Comparison of ENCODE assay signal across 34 cellular contexts in the genomic region with DNA sequence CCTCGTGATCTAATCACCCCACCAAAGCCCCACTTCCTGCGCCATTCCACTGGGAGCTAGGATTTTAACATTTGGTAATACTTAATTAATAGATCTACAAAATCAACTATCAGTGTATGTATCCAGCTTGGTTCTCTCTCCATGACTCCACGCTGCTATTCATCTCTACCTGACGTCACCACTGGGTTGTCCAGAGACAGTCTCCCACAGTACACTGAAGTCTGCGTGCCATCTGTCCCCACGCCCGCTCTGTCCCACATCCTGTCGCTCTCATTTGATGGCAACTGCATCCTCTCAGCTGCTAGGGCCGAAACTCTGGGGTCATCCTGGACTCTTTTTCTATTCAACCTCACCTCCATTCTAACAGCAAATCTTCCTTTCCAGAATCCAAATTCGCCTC.
"Had no signal": no experiment of that assay in that cellular context is flagged by ENCODE, and none has a peak within 500 bp of the region (broad histone marks: within the 10 kb centered on the region; RNA-seq: fewer than 3 reads in every experiment).

No MANE protein-coding gene starts in this region.

- H3K27me3 Mint-ChIP-seq: activated CD4-positive, alpha-beta memory T cell treated with anti-CD3 and anti-CD28 coated beads for 36 hours; activated CD4-positive, alpha-beta T cell treated with anti-CD3 and anti-CD28 coated beads for 36 hours; activated CD4-positive, alpha-beta T cell treated with anti-CD3 and anti-CD28 coated beads, Interleukin-2, amount 10 ng/mL, durations not matched to agents 24 days and 14 days; activated CD8-positive, alpha-beta memory T cell treated with anti-CD3 and anti-CD28 coated beads, Interleukin-2, amount 10 ng/mL, durations not matched to agents 7 days and 5 days; activated naive CD8-positive, alpha-beta T cell; central memory CD8-positive, alpha-beta T cell; effector memory CD8-positive, alpha-beta T cell; T-helper 17 cell had no signal

- ATAC-seq: activated CD4-positive, alpha-beta T cell treated with anti-CD3 and anti-CD28 coated beads for 36 hours; activated CD8-positive, alpha-beta memory T cell treated with anti-CD3 and anti-CD28 coated beads, Interleukin-2, amount 10 ng/mL, durations not matched to agents 7 days and 5 days; activated CD8-positive, alpha-beta T cell treated with anti-CD3 and anti-CD28 coated beads, Interleukin-2, amount 10 ng/mL, durations not matched to agents 7 days and 5 days; effector memory CD8-positive, alpha-beta T cell; foreskin keratinocyte; gastrocnemius medialis; T-helper 17 cell had no signal

- FAIRE-seq: astrocyte, bronchial epithelial cell had no signal

- H3K27ac ChIP-seq: brain microvascular endothelial cell, coronary artery, esophagus muscularis mucosa, foreskin keratinocyte, gastrocnemius medialis had no signal

- H3K4me3 ChIP-seq: coronary artery, esophagus muscularis mucosa, gastrocnemius medialis had no signal

- H3K27me3 ChIP-seq: brain microvascular endothelial cell, esophagus muscularis mucosa, foreskin keratinocyte, gastrocnemius medialis had no signal

- H3K4me1 Mint-ChIP-seq: activated CD4-positive, alpha-beta T cell treated with anti-CD3 and anti-CD28 coated beads for 36 hours; activated CD8-positive, alpha-beta memory T cell treated with anti-CD3 and anti-CD28 coated beads, Interleukin-2, amount 10 ng/mL, durations not matched to agents 7 days and 5 days; central memory CD8-positive, alpha-beta T cell had no signal

- H3K36me3 ChIP-seq: brain microvascular endothelial cell, gastrocnemius medialis had no signal

- H3K9me3 ChIP-seq: gastrocnemius medialis had no signal

- DNase-seq: activated CD4-positive, alpha-beta memory T cell treated with anti-CD3 and anti-CD28 coated beads for 36 hours; activated CD4-positive, alpha-beta T cell treated with anti-CD3 and anti-CD28 coated beads for 36 hours; activated CD4-positive, alpha-beta T cell treated with anti-CD3 and anti-CD28 coated beads, Interleukin-2, amount 10 ng/mL, durations not matched to agents 24 days and 14 days; activated CD4-positive, CD25-positive, alpha-beta regulatory T cell; activated CD4-positive, CD25-positive, alpha-beta regulatory T cell treated with anti-CD3 and anti-CD28 coated beads, Interleukin-2, amount 50 U/mL, for 72 hours; activated CD8-positive, alpha-beta memory T cell treated with anti-CD3 and anti-CD28 coated beads, Interleukin-2, amount 10 ng/mL, durations not matched to agents 7 days and 5 days; activated CD8-positive, alpha-beta memory T cell treated with anti-CD3 and anti-CD28 coated beads, Interleukin-2, amount 50 U/mL, for 4 hours; activated CD8-positive, alpha-beta T cell treated with anti-CD3 and anti-CD28 coated beads, Interleukin-2, amount 10 ng/mL, durations not matched to agents 7 days and 5 days; activated gamma-delta T cell; activated naive CD4-positive, alpha-beta T cell; activated naive CD4-positive, alpha-beta T cell treated with anti-CD3 and anti-CD28 coated beads, Interleukin-2, amount 50 U/mL, for 16 hours; activated T-cell treated with anti-CD3 and anti-CD28 coated beads, Interleukin-2, amount 50 U/mL, for 1 hour; amniotic stem cell; anterior cingulate cortex; brain microvascular endothelial cell; dermis blood vessel endothelial cell; effector CD4-positive, alpha-beta T cell; effector memory CD8-positive, alpha-beta T cell; erythroblast; foreskin keratinocyte; gastrocnemius medialis; glutamatergic neuron; SW 1271; T-helper 1 cell; T-helper 17 cell had no signal

- H3K27ac Mint-ChIP-seq: activated CD4-positive, alpha-beta memory T cell treated with anti-CD3 and anti-CD28 coated beads for 36 hours; activated CD4-positive, alpha-beta T cell treated with anti-CD3 and anti-CD28 coated beads for 36 hours; activated CD4-positive, alpha-beta T cell treated with anti-CD3 and anti-CD28 coated beads, Interleukin-2, amount 10 ng/mL, durations not matched to agents 24 days and 14 days; activated CD8-positive, alpha-beta memory T cell treated with anti-CD3 and anti-CD28 coated beads, Interleukin-2, amount 10 ng/mL, durations not matched to agents 7 days and 5 days; activated CD8-positive, alpha-beta T cell treated with anti-CD3 and anti-CD28 coated beads, Interleukin-2, amount 10 ng/mL, durations not matched to agents 7 days and 5 days; activated naive CD8-positive, alpha-beta T cell; activated T-helper 1 cell treated with anti-CD3 and anti-CD28 coated beads, Interleukin-12 subunit alpha, Interleukin-12 subunit beta, Interleukin-2, Interleukin-4 antibody, amounts not matched to agents 30 ng/mL and 10 ng/mL and 1 ng/mL, durations not matched to agents 14 hours and 24 hours and 36 hours; activated T-helper 2 cell treated with anti-CD3 and anti-CD28 coated beads, Interferon-gamma antibody, Interleukin-2, Interleukin-4, amounts not matched to agents 10 μg/mL and 5 μg/mL and 100 μg/mL, durations not matched to agents 14 hours and 24 hours and 36 hours; effector memory CD8-positive, alpha-beta T cell; T-helper 2 cell treated with Interferon-gamma antibody and Interleukin-4, amounts not matched to agents 5 μg/mL and 100 μg/mL, for 36 hours had no signal

- H3K9me3 Mint-ChIP-seq: activated CD4-positive, alpha-beta T cell treated with anti-CD3 and anti-CD28 coated beads, Interleukin-2, amount 10 ng/mL, durations not matched to agents 24 days and 14 days; activated T-helper 1 cell treated with anti-CD3 and anti-CD28 coated beads, Interleukin-12 subunit alpha, Interleukin-12 subunit beta, Interleukin-2, Interleukin-4 antibody, amounts not matched to agents 30 ng/mL and 10 ng/mL and 1 ng/mL, durations not matched to agents 14 hours and 24 hours and 36 hours; activated T-helper 2 cell treated with anti-CD3 and anti-CD28 coated beads, Interferon-gamma antibody, Interleukin-2, Interleukin-4, amounts not matched to agents 10 μg/mL and 5 μg/mL and 100 μg/mL, durations not matched to agents 14 hours and 24 hours and 36 hours; central memory CD8-positive, alpha-beta T cell; effector memory CD8-positive, alpha-beta T cell had no signal

- H3K4me1 ChIP-seq: esophagus muscularis mucosa, foreskin keratinocyte, gastrocnemius medialis had no signal

- H3K4me3 Mint-ChIP-seq: activated CD4-positive, alpha-beta memory T cell treated with anti-CD3 and anti-CD28 coated beads for 36 hours; activated CD4-positive, alpha-beta T cell treated with anti-CD3 and anti-CD28 coated beads for 36 hours; activated CD4-positive, alpha-beta T cell treated with anti-CD3 and anti-CD28 coated beads, Interleukin-2, amount 10 ng/mL, durations not matched to agents 24 days and 14 days; activated CD8-positive, alpha-beta memory T cell treated with anti-CD3 and anti-CD28 coated beads, Interleukin-2, amount 10 ng/mL, durations not matched to agents 7 days and 5 days; activated CD8-positive, alpha-beta T cell treated with anti-CD3 and anti-CD28 coated beads, Interleukin-2, amount 10 ng/mL, durations not matched to agents 7 days and 5 days; activated naive CD8-positive, alpha-beta T cell; activated T-helper 1 cell treated with anti-CD3 and anti-CD28 coated beads, Interleukin-12 subunit alpha, Interleukin-12 subunit beta, Interleukin-2, Interleukin-4 antibody, amounts not matched to agents 30 ng/mL and 10 ng/mL and 1 ng/mL, durations not matched to agents 14 hours and 24 hours and 36 hours; central memory CD8-positive, alpha-beta T cell; effector memory CD8-positive, alpha-beta T cell; T-helper 17 cell; T-helper 2 cell treated with Interferon-gamma antibody and Interleukin-4, amounts not matched to agents 5 μg/mL and 100 μg/mL, for 36 hours had no signal
